Comparison of ENCODE assay signal across 14 cellular contexts in genomic region chr5:173412151-173412550, GRCh38.
DNase-seq lines count a peak whose midpoint lies in the region.
"Had no signal": no experiment of that assay in that cellular context is flagged by ENCODE, and none has a peak within 500 bp of the region (broad histone marks: within the 10 kb centered on the region; RNA-seq: fewer than 3 reads in every experiment).

No MANE protein-coding gene starts in this region.

- no peak overlapping the region for H3K14ac ChIP-seq in mesenchymal stem cell (ENCODE audit: low read length in 2 of 2)

- no peak overlapping the region for H2BK15ac ChIP-seq in mesenchymal stem cell (ENCODE audit: low read depth, poor library complexity, severe bottlenecking)

- no peak overlapping the region for H3K4me3 ChIP-seq in mesenchymal stem cell (ENCODE audit: insufficient read depth in 1 of 2, low read depth in 1 of 2, low read length in 2 of 2)
- H3K4me3 ChIP-seq: BLaER1 treated with 17β-estradiol and CSF1 and Interleukin-3, amounts not matched to agents 10 nM and 100 nM; GM23338 had no signal

- H3K36me3 ChIP-seq in mesenchymal stem cell (ENCODE audit: control insufficient read depth in 1 of 2, insufficient read depth in 2 of 2, low read depth in 1 of 2, low read length in 2 of 2) = no peaks in the 10 kb centered on the region

- H3K9ac ChIP-seq in mesenchymal stem cell (ENCODE audit: low read length) = no peak overlapping the region
- H3K9ac ChIP-seq: BLaER1 treated with 17β-estradiol and CSF1 and Interleukin-3, amounts not matched to agents 10 nM and 100 nM had no signal

- H2BK12ac ChIP-seq in mesenchymal stem cell (ENCODE audit: low read length in 2 of 2) = no peak overlapping the region

- H3K9me3 ChIP-seq in mesenchymal stem cell (ENCODE audit: control insufficient read depth, low read length) = peaks cover 4% of the 10 kb centered on the region

- peak overlapping the region in 1 of 2 experiments; percentile 29 for H3K18ac ChIP-seq in mesenchymal stem cell (ENCODE audit: low read depth in 1 of 2, low read length in 2 of 2)

- peak overlapping the region; percentile 14 for H2AK5ac ChIP-seq in mesenchymal stem cell (ENCODE audit: low read length, severe bottlenecking)

- H3K4ac ChIP-seq in mesenchymal stem cell (ENCODE audit: low read depth in 1 of 2, low read length in 2 of 2) = no peak overlapping the region

- 66% methylated on average over 5 of the region's 6 CpGs for WGBS in mesenchymal stem cell

- H4K8ac ChIP-seq in mesenchymal stem cell (ENCODE audit: low read length) = no peak overlapping the region

- no peaks in the 10 kb centered on the region for H3K27me3 ChIP-seq in mesenchymal stem cell (ENCODE audit: control insufficient read depth in 1 of 2, insufficient read depth in 1 of 2, low read length in 2 of 2)
- H3K27me3 ChIP-seq: BLaER1 treated with 17β-estradiol and CSF1 and Interleukin-3, amounts not matched to agents 10 nM and 100 nM had no signal

- H2BK120ac ChIP-seq in mesenchymal stem cell (ENCODE audit: low read depth, low read length) = no peak overlapping the region

- H3K4me1 ChIP-seq in mesenchymal stem cell (ENCODE audit: control insufficient read depth, insufficient read depth, low read depth, low read length) = peaks cover 11% of the 10 kb centered on the region

- no peak overlapping the region for H2AFZ ChIP-seq in mesenchymal stem cell (ENCODE audit: low read depth, low read length)
- H2AFZ ChIP-seq: GM23338 had no signal

- in situ Hi-C loops in Caki2 (cut with HindIII; ENCODE audit: low pct_unique_long_range_greater_than_20kb, low sequenced_read_pairs) = loop anchor here (5.0 kb wide), 1 partner anchor 40 kb away; no protein-coding TSS in a partner anchor

- DNase-seq in Caki2 (ENCODE audit: low read depth) = peak; percentile 96
- peak; percentile 11 for DNase-seq in RKO (ENCODE audit: low spot score)
- DNase-seq in mesenchymal stem cell = no peak
- no peak for DNase-seq in T-helper 2 cell
- no peak for DNase-seq in DMS153 treated with DMSO at 0.1 percent for 48 hours (lab: John Stamatoyannopoulos, UW; ENCODE audit: unreplicated experiment)
- DNase-seq in DMS 273 treated with DMSO at 0.1 percent for 48 hours (lab: John Stamatoyannopoulos, UW) = no peak
- DNase-seq in kidney glomerular epithelial cell (lab: John Stamatoyannopoulos, UW) = no peak
- DNase-seq: 8988T; CD8-positive, alpha-beta T cell; DMS79; GDM1; HCEC 1CT had no signal

- no peak overlapping the region for H3K4me2 ChIP-seq in mesenchymal stem cell (ENCODE audit: low read length, poor library complexity, severe bottlenecking)
- H3K4me2 ChIP-seq: GM23338 had no signal

- no peak overlapping the region for H4K91ac ChIP-seq in mesenchymal stem cell (ENCODE audit: low read length)

- H3K79me1 ChIP-seq in mesenchymal stem cell (replicated peaks; ENCODE audit: low read length, poor library complexity, severe bottlenecking) = no peaks in the 10 kb centered on the region

- no peak overlapping the region for H2BK5ac ChIP-seq in mesenchymal stem cell (ENCODE audit: low read depth, low read length, poor library complexity, severe bottlenecking)

- H3K23ac ChIP-seq in mesenchymal stem cell (ENCODE audit: low read length in 2 of 2) = no peak overlapping the region

- peak overlapping the region; percentile 58 for H3K27ac ChIP-seq in mesenchymal stem cell (ENCODE audit: low read length, poor library complexity, severe bottlenecking)
- H3K27ac ChIP-seq: BLaER1 treated with 17β-estradiol and CSF1 and Interleukin-3, amounts not matched to agents 10 nM and 100 nM had no signal

Comparison
In these comparisons a context has a peak if more than half of its experiments do, and no peak if none do; other contexts are left out.
1. DNase-seq: peak in Caki2 (single experiment) and RKO (single experiment); none in mesenchymal stem cell (single experiment), T-helper 2 cell (0 of 5), DMS153 treated with DMSO at 0.1 percent for 48 hours (single experiment), DMS 273 treated with DMSO at 0.1 percent for 48 hours (single experiment) and kidney glomerular epithelial cell (single experiment).